In the genomic region with DNA sequence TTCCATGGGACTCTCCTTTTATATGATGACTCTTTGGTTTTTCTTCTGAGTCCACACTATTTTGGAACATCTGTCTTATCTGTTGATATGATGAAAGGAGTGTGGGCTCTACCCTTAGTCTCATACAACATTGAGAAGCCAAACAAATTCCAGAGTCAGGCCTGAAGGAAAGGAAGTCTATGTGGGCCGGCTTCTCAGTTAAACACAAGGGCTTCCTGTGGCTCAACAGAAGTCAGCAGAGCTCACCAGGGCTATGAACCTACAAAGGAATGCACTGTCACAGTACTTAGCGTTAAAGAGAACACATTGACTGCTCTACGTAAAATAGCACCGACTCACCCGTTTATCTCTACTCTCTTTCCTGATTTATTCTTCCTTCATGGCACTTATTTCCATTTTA, we compare ENCODE assay signal across 17 cellular contexts.
A peak's percentile ranks its signal among the peaks of the same experiment; 100 is the strongest.
DNase-seq lines count a peak whose midpoint lies in the region; FAIRE-seq and TF ChIP-seq lines count a peak whose summit lies in the region.
"Had no signal": no experiment of that assay in that cellular context is flagged by ENCODE, and none has a peak within 500 bp of the region (broad histone marks: within the 10 kb centered on the region; RNA-seq: fewer than 3 reads in every experiment).

No MANE protein-coding gene starts in this region.

- H4K91ac ChIP-seq in mesenchymal stem cell (ENCODE audit: low read length) = no peak overlapping the region

- no peak overlapping the region for H2BK15ac ChIP-seq in mesenchymal stem cell (ENCODE audit: low read depth, poor library complexity, severe bottlenecking)

- no peak for TF ChIP-seq POLR2A in GM12892 (IDR thresholded peaks at IDR 0.05; ENCODE audit: low read depth, low read length)

- TF ChIP-seq CTCF in Loucy (conservative IDR thresholded peaks at IDR 0.05; ENCODE audit: low read length) (no peak), choroid plexus epithelial cell (conservative IDR thresholded peaks at IDR 0.05; ENCODE audit: low read depth, low read length) (no peak), left ventricle myocardium inferior (IDR thresholded peaks at IDR 0.05; ENCODE audit: borderline replicate concordance) (no peak)

- no peak overlapping the region for H2AFZ ChIP-seq in Loucy (ENCODE audit: low read length)
- H2AFZ ChIP-seq in mesenchymal stem cell (ENCODE audit: low read depth, low read length) = no peak overlapping the region
- H2AFZ ChIP-seq: GM23248 had no signal

- no peaks in the 10 kb centered on the region for H3K79me2 ChIP-seq in Loucy (ENCODE audit: insufficient read depth, low read length)

- H2BK12ac ChIP-seq in mesenchymal stem cell (ENCODE audit: low read length in 2 of 2) = no peak overlapping the region

- DNase-seq in choroid plexus epithelial cell (ENCODE audit: low read depth) (peak; percentile 2), mesenchymal stem cell (peak; percentile 14), left ventricle myocardium inferior (no peak), GM12892 (ENCODE audit: insufficient read length) (no peak), NCI-H2107 treated with DMSO at 0.1 percent for 48 hours (lab: John Stamatoyannopoulos, UW; ENCODE audit: unreplicated experiment) (no peak), amniotic stem cell (lab: John Stamatoyannopoulos, UW) (no peak)
- DNase-seq: ACHN; Calu3; CD4-positive, alpha-beta memory T cell; DMS79 treated with DMSO at 0.1 percent for 48 hours; EL; GM23248 had no signal

- H3K4me3 ChIP-seq in Loucy (ENCODE audit: low read length, poor library complexity, severe bottlenecking) = no peak overlapping the region
- no peak overlapping the region for H3K4me3 ChIP-seq in choroid plexus epithelial cell (ENCODE audit: low read depth, low read length)
- no peak overlapping the region for H3K4me3 ChIP-seq in mesenchymal stem cell (ENCODE audit: insufficient read depth in 1 of 2, low read depth in 1 of 2, low read length in 2 of 2)
- H3K4me3 ChIP-seq in left ventricle myocardium inferior = no peak overlapping the region
- H3K4me3 ChIP-seq: GM23248, HAP-1 had no signal

- H3K4me2 ChIP-seq in Loucy (ENCODE audit: low read depth, low read length, poor library complexity, severe bottlenecking) = peak overlapping the region; percentile 47
- H3K4me2 ChIP-seq in mesenchymal stem cell (ENCODE audit: low read length, poor library complexity, severe bottlenecking) = no peak overlapping the region

- H2BK5ac ChIP-seq in mesenchymal stem cell (ENCODE audit: low read depth, low read length, poor library complexity, severe bottlenecking) = no peak overlapping the region

- no peaks in the 10 kb centered on the region for H3K9me2 ChIP-seq in Loucy (replicated peaks; ENCODE audit: low read depth, low read length)

- H3K36me3 ChIP-seq in Loucy (ENCODE audit: insufficient read depth, low read length) (no peaks in the 10 kb centered on the region), mesenchymal stem cell (ENCODE audit: control insufficient read depth in 1 of 2, insufficient read depth in 2 of 2, low read depth in 1 of 2, low read length in 2 of 2) (no peaks in the 10 kb centered on the region), left ventricle myocardium inferior (no peaks in the 10 kb centered on the region)
- H3K36me3 ChIP-seq: HAP-1 had no signal

- H3K23ac ChIP-seq in mesenchymal stem cell (ENCODE audit: low read length in 2 of 2) = no peak overlapping the region

- H3K27ac ChIP-seq in mesenchymal stem cell (ENCODE audit: low read length, poor library complexity, severe bottlenecking) (no peak overlapping the region), left ventricle myocardium inferior (replicated peaks) (no peak overlapping the region)
- H3K27ac ChIP-seq: GM23248 had no signal

- no peaks in the 10 kb centered on the region for H4K20me1 ChIP-seq in Loucy (ENCODE audit: insufficient read depth, low read length, poor library complexity, severe bottlenecking)

- H3K9ac ChIP-seq in Loucy (ENCODE audit: low read depth, low read length, poor library complexity, severe bottlenecking) = no peak overlapping the region
- no peak overlapping the region for H3K9ac ChIP-seq in mesenchymal stem cell (ENCODE audit: low read length)
- H3K9ac ChIP-seq: GM23248 had no signal

- intact Hi-C loops in left ventricle myocardium inferior (cut with micrococcal nuclease) = no loop called here

- H3K4ac ChIP-seq in mesenchymal stem cell (ENCODE audit: low read depth in 1 of 2, low read length in 2 of 2) = no peak overlapping the region

- no peak overlapping the region for H2BK120ac ChIP-seq in mesenchymal stem cell (ENCODE audit: low read depth, low read length)

- no peaks in the 10 kb centered on the region for H3F3A ChIP-seq in Loucy (ENCODE audit: low read depth)

- 64% methylated on average over 5 of the region's 5 CpGs for WGBS in mesenchymal stem cell

- no peak overlapping the region for H3K14ac ChIP-seq in mesenchymal stem cell (ENCODE audit: low read length in 2 of 2)

- no peak overlapping the region for H4K8ac ChIP-seq in mesenchymal stem cell (ENCODE audit: low read length)

- H3K27me3 ChIP-seq in Loucy (ENCODE audit: insufficient read depth, low read length, poor library complexity, severe bottlenecking) = no peaks in the 10 kb centered on the region
- no peaks in the 10 kb centered on the region for H3K27me3 ChIP-seq in mesenchymal stem cell (ENCODE audit: control insufficient read depth in 1 of 2, insufficient read depth in 1 of 2, low read length in 2 of 2)
- H3K27me3 ChIP-seq in left ventricle myocardium inferior (ENCODE audit: low read depth) = no peaks in the 10 kb centered on the region

- no peak overlapping the region for H2AK5ac ChIP-seq in mesenchymal stem cell (ENCODE audit: low read length, severe bottlenecking)

- no peak for FAIRE-seq in GM12892 (lab: Jason Lieb, UNC)
- FAIRE-seq: A204.1, GM12891, GM18507 had no signal

- H3K4me1 ChIP-seq in Loucy (ENCODE audit: insufficient read depth, low read length, poor library complexity, severe bottlenecking) = peaks cover 11% of the 10 kb centered on the region
- no peaks in the 10 kb centered on the region for H3K4me1 ChIP-seq in mesenchymal stem cell (ENCODE audit: control insufficient read depth, insufficient read depth, low read depth, low read length)
- H3K4me1 ChIP-seq in left ventricle myocardium inferior = no peaks in the 10 kb centered on the region
- H3K4me1 ChIP-seq: HAP-1 had no signal

- no peak overlapping the region for H3K18ac ChIP-seq in mesenchymal stem cell (ENCODE audit: low read depth in 1 of 2, low read length in 2 of 2)

- H3K79me1 ChIP-seq in mesenchymal stem cell (replicated peaks; ENCODE audit: low read length, poor library complexity, severe bottlenecking) = no peaks in the 10 kb centered on the region

- H3K9me3 ChIP-seq in Loucy (ENCODE audit: insufficient read depth, low read depth, low read length) = no peaks in the 10 kb centered on the region
- H3K9me3 ChIP-seq in mesenchymal stem cell (ENCODE audit: control insufficient read depth, low read length) = no peaks in the 10 kb centered on the region
- H3K9me3 ChIP-seq in left ventricle myocardium inferior (replicated peaks) = no peaks in the 10 kb centered on the region
- H3K9me3 ChIP-seq: HAP-1 had no signal

Comparison
In these comparisons a context has a peak if more than half of its experiments do, and no peak if none do; other contexts are left out.
1. DNase-seq: peak in choroid plexus epithelial cell (single experiment) and mesenchymal stem cell (single experiment); none in left ventricle myocardium inferior (single experiment), GM12892 (single experiment), NCI-H2107 treated with DMSO at 0.1 percent for 48 hours (single experiment) and amniotic stem cell (single experiment).